In the genomic region with DNA sequence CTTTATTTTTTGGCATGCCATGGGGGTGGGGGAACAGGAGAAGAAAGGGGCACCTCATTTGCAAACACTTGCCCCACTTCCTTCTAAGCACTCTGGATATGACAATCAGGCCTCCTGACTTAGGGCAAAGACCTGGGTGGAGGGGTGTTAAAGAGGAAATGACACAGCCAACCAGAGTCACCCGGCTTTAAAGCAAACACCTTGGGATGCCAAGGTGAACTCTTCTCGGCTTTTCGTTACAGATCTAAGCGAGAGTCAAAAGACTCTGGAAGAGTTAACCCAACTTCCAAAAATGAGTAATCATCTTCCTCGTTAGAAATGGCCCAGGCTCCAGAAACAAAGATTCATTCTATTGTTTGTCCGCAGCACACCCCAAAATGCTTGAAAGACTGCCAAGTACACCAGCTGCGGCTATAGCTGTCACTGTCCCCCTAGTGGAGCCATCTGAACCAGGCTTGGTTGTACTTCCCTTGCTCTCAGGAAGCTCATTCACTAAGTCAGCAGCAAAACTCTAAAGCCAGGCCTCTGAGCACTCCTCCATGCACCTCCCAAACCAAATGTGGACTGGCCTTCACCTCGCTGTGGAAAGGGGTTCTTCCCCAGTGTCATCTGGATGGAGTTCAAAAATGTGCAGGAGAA, we compare ENCODE assay signal across 8 cellular contexts. TPM values are rescaled to one million over a fixed set of nuclear protein-coding genes. Genes with fewer than 3 reads are reported as not detected.
DNase-seq lines count a peak whose midpoint lies in the region; ATAC-seq and TF ChIP-seq lines count a peak whose summit lies in the region.

No MANE protein-coding gene starts in this region.

- peak; percentile 80 for TF ChIP-seq CTCF in GM12865 (IDR thresholded peaks at IDR 0.05; ENCODE audit: insufficient read depth, low read depth, low read length, missing control alignments)
- TF ChIP-seq CTCF in endodermal cell (conservative IDR thresholded peaks at IDR 0.05): peak; percentile 74
- TF ChIP-seq CTCF in vagina (IDR thresholded peaks at IDR 0.05): peak in 1 of 3 experiments; percentile 42

- no peaks in the 10 kb centered on the region for H3K9me3 Mint-ChIP-seq in endodermal cell
- peaks cover 0 to 1% (median 0%) of the 10 kb centered on the region in 7 donors for H3K9me3 Mint-ChIP-seq in naive B cell

- H3K27ac Mint-ChIP-seq in endodermal cell (no peak overlapping the region), naive B cell (peak overlapping the region; percentile 98 to 100 (median 99))

- DNase-seq in GM12865 (ENCODE audit: low read depth): peak; percentile 93
- DNase-seq in LoVo (ENCODE audit: low spot score): peak; percentile 81
- peak; percentile 67 to 74 for DNase-seq in activated CD4-positive, alpha-beta T cell treated with anti-CD3 and anti-CD28 coated beads, Interleukin-2, amount 50 U/mL, for 48 hours
- DNase-seq in endodermal cell: peak; percentile 79
- DNase-seq in naive B cell: peak; percentile 84
- no peak for DNase-seq in vagina (ENCODE audit: extremely low spot score in 2 of 2)
- DNase-seq in GOT3 (lab: John Stamatoyannopoulos, UW): no peak

- H3K4me1 ChIP-seq in endodermal cell (ENCODE audit: control insufficient read depth, insufficient read depth, low read length) (peaks cover 21% of the 10 kb centered on the region), vagina (peaks cover 93% of the 10 kb centered on the region)

- H3K27me3 Mint-ChIP-seq in endodermal cell (ENCODE audit: insufficient read depth) (no peaks in the 10 kb centered on the region), naive B cell (no peaks in the 10 kb centered on the region)

- H3K9ac ChIP-seq in endodermal cell (ENCODE audit: extremely low read depth, low read length, poor library complexity, severe bottlenecking): no peak overlapping the region

- H3K36me3 ChIP-seq in endodermal cell (ENCODE audit: control insufficient read depth, insufficient read depth, low read length) (peaks cover 5% of the 10 kb centered on the region), vagina (no peaks in the 10 kb centered on the region)

- H3K27ac ChIP-seq in endodermal cell (ENCODE audit: low read depth, low read length) (no peak overlapping the region), vagina (peak overlapping the region; percentile 25)

- intact Hi-C loops in vagina (cut with DNase I): no loop called here

- 92 to 98% methylated on average over 8 of the region's 8 CpGs for WGBS in endodermal cell (ENCODE audit: insufficient coverage in 1 of 2, insufficient read length in 1 of 2), 2 experiments

- H3K36me3 Mint-ChIP-seq in endodermal cell (ENCODE audit: low read depth): peaks cover 5% of the 10 kb centered on the region
- H3K36me3 Mint-ChIP-seq in naive B cell: peaks cover 0 to 7% of the 10 kb centered on the region in 2 donors

- ATAC-seq in GM21786 (IDR thresholded peaks at IDR 0.05; ENCODE audit: unreplicated experiment) (peak; percentile 35), naive B cell (ENCODE audit: low read depth in 2 of 2) (peak; percentile 61 to 71)

- no peak for TF ChIP-seq POLR2A in vagina (IDR thresholded peaks at IDR 0.05)

- H3K4me1 Mint-ChIP-seq in endodermal cell (peaks cover 43% of the 10 kb centered on the region), naive B cell (peaks cover 80 to 99% (median 93%) of the 10 kb centered on the region in 3 donors)

- no peaks in the 10 kb centered on the region for H3K27me3 ChIP-seq in endodermal cell (ENCODE audit: control insufficient read depth, insufficient read depth, low read length, poor library complexity, severe bottlenecking)
- H3K27me3 ChIP-seq in vagina: no peaks in the 10 kb centered on the region

- H3K4me3 Mint-ChIP-seq in endodermal cell (no peak overlapping the region), naive B cell (peak overlapping the region; percentile 50 to 88 (median 72))

- H3K9me3 ChIP-seq in endodermal cell (ENCODE audit: control insufficient read depth, low read length) (no peaks in the 10 kb centered on the region), vagina (no peaks in the 10 kb centered on the region)

- peak overlapping the region; percentile 30; the same call in 1 of the 2 replicates for H3K4me3 ChIP-seq in GM12865 (ENCODE audit: low read depth, low read length)
- H3K4me3 ChIP-seq in endodermal cell (ENCODE audit: low read length): no peak overlapping the region
- H3K4me3 ChIP-seq in vagina: no peak overlapping the region

RNA-seq across cellular contexts. Expression of a gene that starts 24.8 kb away (rescaled TPM):
- total RNA-seq in endodermal cell (10 to 100 TPM; 19.3 to 22.6 TPM), vagina (35.1 TPM)
- polyA plus RNA-seq in endodermal cell (2013, experiment 1 of 2): 21.4 TPM
- 20.2 TPM for polyA plus RNA-seq in endodermal cell (2013, experiment 2 of 2)
- 100 to 1,000 TPM in 1 of 6 donors, 10 to 100 TPM in 5; 19.6 to 141 (median 31.5) TPM for polyA plus RNA-seq in naive B cell (ENCODE audit: low read depth in 6 of 6)

Comparison
In these comparisons a context has a peak if more than half of its experiments do, and no peak if none do; other contexts are left out.
1. DNase-seq: peak in GM12865 (single experiment), LoVo (single experiment), activated CD4-positive, alpha-beta T cell treated with anti-CD3 and anti-CD28 coated beads, Interleukin-2, amount 50 U/mL, for 48 hours (2 of 2), endodermal cell (single experiment) and naive B cell (single experiment); none in vagina (0 of 2) and GOT3 (single experiment).